ENCODE assay signal across 8 cellular contexts in genomic region chr17:58339775-58340622, GRCh38. TPM values are rescaled to one million over a fixed set of nuclear protein-coding genes. Genes with fewer than 3 reads are reported as not detected.
DNase-seq lines count a peak whose midpoint lies in the region; ATAC-seq and TF ChIP-seq lines count a peak whose summit lies in the region.

No MANE protein-coding gene starts in this region.

- peak overlapping the region in 1 of 2 donors; percentile 44 for H3K4me3 ChIP-seq in left lung
- peak overlapping the region; percentile 84 for H3K4me3 ChIP-seq in thymus (ENCODE audit: low read length)

- H3K4me1 ChIP-seq in left lung, result peaks cover 15 to 87% of the 10 kb centered on the region in 2 donors
- peaks cover 34% of the 10 kb centered on the region for H3K4me1 ChIP-seq in thymus (ENCODE audit: control insufficient read depth, insufficient read depth, low read length)
- no peaks in the 10 kb centered on the region for H3K4me1 ChIP-seq in foreskin keratinocyte

- H3K36me3 ChIP-seq in left lung (peaks cover 0 to 13% of the 10 kb centered on the region in 2 donors), thymus (ENCODE audit: control insufficient read depth, insufficient read depth) (peaks cover 3% of the 10 kb centered on the region)

- 69% methylated on average over 7 of the region's 7 CpGs for WGBS in thymus

- H3K27ac ChIP-seq in left lung (peak overlapping the region; percentile 92 to 100), thymus (ENCODE audit: low read depth) (peak overlapping the region; percentile 99), foreskin keratinocyte (no peak overlapping the region)

- POLR2A ChIA-PET in activated CD8-positive, alpha-beta T cell treated with anti-CD3 and anti-CD28 coated beads for 36 hours (lab: Charles Lee), result interaction anchor here (0.8 to 18.6 kb wide), 13 partner anchors 7 to 334 kb away, joined by 3 to 1558 read pairs (median 4); partner anchors contain the start of genes MTMR4, RNF43, SUPT4H1 and TSPOAP1

- no peaks in the 10 kb centered on the region for H3K9me3 Mint-ChIP-seq in activated naive CD4-positive, alpha-beta T cell treated with anti-CD3 and anti-CD28 coated beads, Interleukin-2, amount 50 U/mL, for 24 hours
- no peaks in the 10 kb centered on the region for H3K9me3 Mint-ChIP-seq in activated CD8-positive, alpha-beta T cell treated with anti-CD3 and anti-CD28 coated beads for 36 hours

- peak overlapping the region; percentile 89 for H3K4me3 Mint-ChIP-seq in activated naive CD4-positive, alpha-beta T cell treated with anti-CD3 and anti-CD28 coated beads, Interleukin-2, amount 50 U/mL, for 24 hours
- H3K4me3 Mint-ChIP-seq in activated CD8-positive, alpha-beta T cell treated with anti-CD3 and anti-CD28 coated beads for 36 hours, result peak overlapping the region; percentile 81

- H3K27me3 ChIP-seq in left lung, result peaks cover 0 to 13% of the 10 kb centered on the region in 2 donors
- H3K27me3 ChIP-seq in thymus (ENCODE audit: control insufficient read depth, insufficient read depth), result no peaks in the 10 kb centered on the region
- no peaks in the 10 kb centered on the region for H3K27me3 ChIP-seq in foreskin keratinocyte

- H3K27ac Mint-ChIP-seq in activated naive CD4-positive, alpha-beta T cell treated with anti-CD3 and anti-CD28 coated beads, Interleukin-2, amount 50 U/mL, for 24 hours, result peak overlapping the region; percentile 98
- H3K27ac Mint-ChIP-seq in activated CD8-positive, alpha-beta T cell treated with anti-CD3 and anti-CD28 coated beads for 36 hours, result peak overlapping the region; percentile 96

- no peak for DNase-seq in activated naive CD4-positive, alpha-beta T cell treated with anti-CD3 and anti-CD28 coated beads, Interleukin-2, amount 50 U/mL, for 16 hours
- peak; percentile 51 for DNase-seq in activated CD8-positive, alpha-beta T cell treated with anti-CD3 and anti-CD28 coated beads for 36 hours
- DNase-seq in left lung, result no peak
- DNase-seq in foreskin keratinocyte, result no peak
- DNase-seq in NCI-H2081 treated with DMSO at 0.1 percent for 48 hours (lab: John Stamatoyannopoulos, UW), result no peak
- no peak for DNase-seq in AG08395 (ENCODE audit: low spot score)

- H3K27me3 Mint-ChIP-seq in activated naive CD4-positive, alpha-beta T cell treated with anti-CD3 and anti-CD28 coated beads, Interleukin-2, amount 50 U/mL, for 24 hours, result no peaks in the 10 kb centered on the region
- no peaks in the 10 kb centered on the region for H3K27me3 Mint-ChIP-seq in activated CD8-positive, alpha-beta T cell treated with anti-CD3 and anti-CD28 coated beads for 36 hours

- H3K9me3 ChIP-seq in left lung (no peaks in the 10 kb centered on the region), thymus (ENCODE audit: control insufficient read depth) (no peaks in the 10 kb centered on the region)

- H3K36me3 Mint-ChIP-seq in activated naive CD4-positive, alpha-beta T cell treated with anti-CD3 and anti-CD28 coated beads, Interleukin-2, amount 50 U/mL, for 24 hours, result peaks cover 13% of the 10 kb centered on the region
- peaks cover 82% of the 10 kb centered on the region for H3K36me3 Mint-ChIP-seq in activated CD8-positive, alpha-beta T cell treated with anti-CD3 and anti-CD28 coated beads for 36 hours (ENCODE audit: low read depth)

- TF ChIP-seq CTCF in activated CD8-positive, alpha-beta T cell treated with anti-CD3 and anti-CD28 coated beads for 36 hours (IDR thresholded peaks at IDR 0.05), result no peak
- TF ChIP-seq CTCF in left lung (IDR thresholded peaks at IDR 0.05), result no peak
- TF ChIP-seq CTCF in foreskin keratinocyte (conservative IDR thresholded peaks at IDR 0.05), result no peak

- ATAC-seq in activated CD8-positive, alpha-beta T cell treated with anti-CD3 and anti-CD28 coated beads for 36 hours, result no peak
- ATAC-seq in left lung (no peak), foreskin keratinocyte (no peak)

- CTCF ChIA-PET in activated CD8-positive, alpha-beta T cell treated with anti-CD3 and anti-CD28 coated beads for 36 hours (lab: Charles Lee), result interaction anchor here (1.1 to 7.9 kb wide), 6 partner anchors 8 to 78 kb away, joined by 3 to 68 read pairs (median 27); partner anchors contain the start of genes RNF43 and SUPT4H1

- intact Hi-C loops in activated CD8-positive, alpha-beta T cell treated with anti-CD3 and anti-CD28 coated beads for 36 hours (cut with micrococcal nuclease), result loop anchor here (1.0 to 10.0 kb wide), 4 partner anchors 11 to 765 kb away; partner anchors contain the start of genes RNF43 and TRIM37
- intact Hi-C loops in left lung (cut with DNase I), result no loop called here

- H3K4me1 Mint-ChIP-seq in activated naive CD4-positive, alpha-beta T cell treated with anti-CD3 and anti-CD28 coated beads, Interleukin-2, amount 50 U/mL, for 24 hours, result peaks cover 76% of the 10 kb centered on the region
- peaks cover 12% of the 10 kb centered on the region for H3K4me1 Mint-ChIP-seq in activated CD8-positive, alpha-beta T cell treated with anti-CD3 and anti-CD28 coated beads for 36 hours (ENCODE audit: low read depth)

RNA-seq across cellular contexts. Expression of gene TSPOAP1, which starts 11.4 kb away (rescaled TPM):
- 10 to 100 TPM; 21.1 to 24.1 TPM for total RNA-seq in activated CD8-positive, alpha-beta T cell treated with anti-CD3 and anti-CD28 coated beads for 36 hours
- total RNA-seq in left lung (10 to 100 TPM in 1 of 2 donors, 1 to 10 TPM in 1; 7.9 to 10.2 TPM), foreskin keratinocyte (0.37 and 0.74 TPM in 2 replicates)
- polyA plus RNA-seq in thymus (45.2 TPM), foreskin keratinocyte (0.32 and 0.39 TPM in 2 replicates)

RNA-seq across cellular contexts. Expression of gene SUPT4H1, which starts 12.0 kb away (rescaled TPM):
- 100 to 1,000 TPM; 104 to 110 TPM for total RNA-seq in activated CD8-positive, alpha-beta T cell treated with anti-CD3 and anti-CD28 coated beads for 36 hours
- total RNA-seq in left lung (10 to 100 TPM; 68.4 to 69.0 TPM), foreskin keratinocyte (70.1 and 73.0 TPM in 2 replicates)
- polyA plus RNA-seq in thymus (103 TPM), foreskin keratinocyte (118 and 127 TPM in 2 replicates)

RNA-seq across cellular contexts. Expression of gene MPO, which starts 59.3 kb away (rescaled TPM):
- not detected for total RNA-seq in activated CD8-positive, alpha-beta T cell treated with anti-CD3 and anti-CD28 coated beads for 36 hours
- total RNA-seq in left lung, result 1 to 10 TPM; 1.0 to 1.5 TPM
- polyA plus RNA-seq in thymus, result 5.6 TPM
- total RNA-seq in foreskin keratinocyte, result not detected in 2 replicates
- polyA plus RNA-seq in foreskin keratinocyte, result not detected in 2 replicates
